ENCODE assay signal across 8 cellular contexts in genomic region chr7:105589221-105590077, GRCh38. TPM values are rescaled to one million over a fixed set of nuclear protein-coding genes. Genes with fewer than 3 reads are reported as not detected.
A peak's percentile ranks its signal among the peaks of the same experiment; 100 is the strongest.
DNase-seq lines count a peak whose midpoint lies in the region; ATAC-seq, FAIRE-seq and TF ChIP-seq lines count a peak whose summit lies in the region.

No MANE protein-coding gene starts in this region.

- peak; percentile 78 for TF ChIP-seq CTCF in D721Med (IDR thresholded peaks at IDR 0.05; ENCODE audit: insufficient read depth, missing control alignments)

- FAIRE-seq in D721Med (lab: Jason Lieb, UNC) = peak; percentile 51

- CTCF ChIA-PET in activated CD4-positive, alpha-beta memory T cell treated with anti-CD3 and anti-CD28 coated beads for 36 hours (lab: Charles Lee) = interaction anchor here (0.6 to 3.0 kb wide), 11 partner anchors 8 to 667 kb away, joined by 3 to 11 read pairs (median 3); partner anchors contain the start of genes EFCAB10 and RINT1

- POLR2A ChIA-PET in activated CD4-positive, alpha-beta memory T cell treated with anti-CD3 and anti-CD28 coated beads for 36 hours (lab: Charles Lee) = interaction anchor here (0.5 to 0.6 kb wide), 2 partner anchors 58 to 436 kb away, joined by 3 read pairs; no protein-coding TSS in a partner anchor

- DNase-seq in D721Med (ENCODE audit: insufficient read length, low spot score) (peak; percentile 51), NCI-H524 treated with DMSO at 0.1 percent for 48 hours (lab: John Stamatoyannopoulos, UW) (peak; percentile 13), epidermal melanocyte (ENCODE audit: insufficient read length, low spot score) (peak; percentile 77), mucosa of gallbladder (ENCODE audit: low spot score) (peak; percentile 68), stromal cell of bone marrow (ENCODE audit: low read depth) (peak; percentile 85)
- peak; percentile 75 for DNase-seq in activated CD4-positive, alpha-beta memory T cell treated with anti-CD3 and anti-CD28 coated beads for 36 hours

- H3K4me3 Mint-ChIP-seq in activated CD4-positive, alpha-beta memory T cell treated with anti-CD3 and anti-CD28 coated beads for 36 hours = no peak overlapping the region

- ATAC-seq in GM19455 (IDR thresholded peaks at IDR 0.05; ENCODE audit: unreplicated experiment) (peak; percentile 80), HG03520 (IDR thresholded peaks at IDR 0.05; ENCODE audit: unreplicated experiment) (peak; percentile 76)

- no peaks in the 10 kb centered on the region for H3K36me3 Mint-ChIP-seq in activated CD4-positive, alpha-beta memory T cell treated with anti-CD3 and anti-CD28 coated beads for 36 hours

- peaks cover 4% of the 10 kb centered on the region for H3K9me3 Mint-ChIP-seq in activated CD4-positive, alpha-beta memory T cell treated with anti-CD3 and anti-CD28 coated beads for 36 hours

- peaks cover 5% of the 10 kb centered on the region for H3K4me1 Mint-ChIP-seq in activated CD4-positive, alpha-beta memory T cell treated with anti-CD3 and anti-CD28 coated beads for 36 hours (ENCODE audit: low read depth)

- no peaks in the 10 kb centered on the region for H3K27me3 Mint-ChIP-seq in activated CD4-positive, alpha-beta memory T cell treated with anti-CD3 and anti-CD28 coated beads for 36 hours

- no peak overlapping the region for H3K27ac Mint-ChIP-seq in activated CD4-positive, alpha-beta memory T cell treated with anti-CD3 and anti-CD28 coated beads for 36 hours

- intact Hi-C loops in activated CD4-positive, alpha-beta memory T cell treated with anti-CD3 and anti-CD28 coated beads for 36 hours (cut with micrococcal nuclease) = loop anchor here (1.0 to 5.0 kb wide), 5 partner anchors 57 to 666 kb away; partner anchors contain the start of gene RINT1

RNA-seq across cellular contexts. Expression of gene EFCAB10, which starts 8.2 kb away (rescaled TPM):
- not detected for total RNA-seq in activated CD4-positive, alpha-beta memory T cell treated with anti-CD3 and anti-CD28 coated beads for 36 hours
- total RNA-seq in mucosa of gallbladder = not detected

RNA-seq across cellular contexts. Expression of gene RINT1, which starts 57.4 kb away (rescaled TPM):
- 10 to 100 TPM; 23.3 to 26.7 TPM for total RNA-seq in activated CD4-positive, alpha-beta memory T cell treated with anti-CD3 and anti-CD28 coated beads for 36 hours
- total RNA-seq in mucosa of gallbladder = 12.5 TPM

Comparison
In these comparisons a context has a peak if more than half of its experiments do, and no peak if none do; other contexts are left out.
1. Peak in every context shown above with its lines: DNase-seq and ATAC-seq.
2. DNase-seq: peak in every context shown above with its lines; median percentile 85 in stromal cell of bone marrow; 77 in epidermal melanocyte; 75 in activated CD4-positive, alpha-beta memory T cell treated with anti-CD3 and anti-CD28 coated beads for 36 hours; 68 in mucosa of gallbladder; 51 in D721Med; 13 in NCI-H524 treated with DMSO at 0.1 percent for 48 hours.